In genomic region chr5:68911840-68912690, GRCh38 we compare ENCODE assay signal across 14 cellular contexts.
DNase-seq lines count a peak whose midpoint lies in the region; ATAC-seq and TF ChIP-seq lines count a peak whose summit lies in the region.
"Had no signal": no experiment of that assay in that cellular context is flagged by ENCODE, and none has a peak within 500 bp of the region (broad histone marks: within the 10 kb centered on the region; RNA-seq: fewer than 3 reads in every experiment).

No MANE protein-coding gene starts in this region.

- H3K4me3 ChIP-seq in cardiac fibroblast (replicated peaks in 1 of 2; ENCODE audit: low read depth in 2 of 2, low read length in 2 of 2): no peak overlapping the region
- H3K4me3 ChIP-seq in iPS-18c (ENCODE audit: insufficient read depth, low read depth, low read length): 0 out of 2 replicates have a peak overlapping the region, but pooled peaks have one; percentile 15
- no peak overlapping the region for H3K4me3 ChIP-seq in vagina
- H3K4me3 ChIP-seq: ascending aorta, BLaER1 had no signal

- no peak for TF ChIP-seq POLR2A in vagina (IDR thresholded peaks at IDR 0.05)

- H3K36me3 ChIP-seq in vagina: no peaks in the 10 kb centered on the region
- H3K36me3 ChIP-seq: ascending aorta, BLaER1 had no signal

- no peaks in the 10 kb centered on the region for H3K4me1 ChIP-seq in vagina
- H3K4me1 ChIP-seq: ascending aorta, BLaER1 had no signal

- intact Hi-C loops in vagina (cut with DNase I): no loop called here

- H3K9me3 ChIP-seq in iPS-18c (ENCODE audit: control insufficient read depth, insufficient read depth, low read length): no peaks in the 10 kb centered on the region
- no peaks in the 10 kb centered on the region for H3K9me3 ChIP-seq in vagina
- H3K9me3 ChIP-seq: ascending aorta, BLaER1 had no signal

- no peaks in the 10 kb centered on the region for H3K27me3 ChIP-seq in vagina
- H3K27me3 ChIP-seq: ascending aorta, BLaER1 had no signal

- no peak overlapping the region for H3K27ac ChIP-seq in vagina
- H3K27ac ChIP-seq: ascending aorta, BLaER1, KMS-11 had no signal

- no peak for ATAC-seq in HG03378 (IDR thresholded peaks at IDR 0.05; ENCODE audit: unreplicated experiment)
- no peak for ATAC-seq in HG03432 (IDR thresholded peaks at IDR 0.05; ENCODE audit: unreplicated experiment)
- ATAC-seq: activated T-cell treated with anti-CD3 and anti-CD28 coated beads, Interleukin-2, amount 50 U/mL, for 4 hours had no signal

- TF ChIP-seq CTCF in cardiac fibroblast (IDR thresholded peaks at IDR 0.05; ENCODE audit: low read depth, low read length) (no peak), vagina (IDR thresholded peaks at IDR 0.05) (no peak)

- DNase-seq in AG08396 (ENCODE audit: low spot score): peak; percentile 41
- peak; percentile 46 for DNase-seq in HT1080 (ENCODE audit: low read depth)
- DNase-seq in cardiac fibroblast (ENCODE audit: low read depth in 2 of 2): peak; percentile 79 to 88
- no peak for DNase-seq in hippocampal formation (lab: John Stamatoyannopoulos, UW)
- no peak for DNase-seq in vagina (ENCODE audit: extremely low spot score in 2 of 2)
- DNase-seq: activated CD4-positive, alpha-beta T cell treated with anti-CD3 and anti-CD28 coated beads for 4 hours; activated T-cell treated with anti-CD3 and anti-CD28 coated beads, Interleukin-2, amount 50 U/mL, for 4 hours; NCI-H2029 treated with DMSO at 0.1 percent for 48 hours had no signal

Comparison
In these comparisons a context has a peak if more than half of its experiments do, and no peak if none do; other contexts are left out.
1. DNase-seq: peak in AG08396 (single experiment), HT1080 (single experiment) and cardiac fibroblast (2 of 2); none in hippocampal formation (0 of 2) and vagina (0 of 2).